In the genomic region with DNA sequence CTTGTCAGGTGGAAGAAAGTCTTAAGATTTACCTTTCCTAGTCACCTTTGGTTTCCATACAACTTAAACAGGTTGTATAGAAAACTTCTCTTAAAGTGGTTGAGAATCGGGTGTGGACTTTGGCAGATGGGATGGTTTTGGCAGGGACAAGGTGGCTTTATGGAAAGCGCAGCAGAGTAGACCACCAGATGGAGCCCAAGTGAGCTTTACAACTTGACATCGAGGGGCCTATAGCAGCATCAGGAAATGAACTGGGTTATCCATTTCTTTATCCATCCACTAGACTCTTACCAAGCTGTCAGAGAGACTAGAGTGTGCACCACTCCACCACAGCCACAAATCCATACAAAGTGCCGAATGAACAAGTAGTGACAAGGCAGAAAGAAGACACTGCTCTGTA, we compare ENCODE assay signal across 8 cellular contexts.
DNase-seq lines count a peak whose midpoint lies in the region; ATAC-seq and TF ChIP-seq lines count a peak whose summit lies in the region.

No MANE protein-coding gene starts in this region.

- CTCF ChIA-PET in IMR-90 (lab: Yijun Ruan, JAX) = interaction anchor here (0.7 to 1.4 kb wide), 4 partner anchors 9 to 84 kb away, joined by 3 to 4 read pairs (median 4); no protein-coding TSS in a partner anchor

- H3K27me3 Mint-ChIP-seq in central memory CD8-positive, alpha-beta T cell = no peaks in the 10 kb centered on the region

- TF ChIP-seq POLR2A in IMR-90 (IDR thresholded peaks at IDR 0.05; ENCODE audit: low read depth, low read length) = no peak

- H3K36me3 Mint-ChIP-seq in central memory CD8-positive, alpha-beta T cell (ENCODE audit: insufficient read depth) = peaks cover 2% of the 10 kb centered on the region

- peaks cover 2% of the 10 kb centered on the region for H3K4me1 ChIP-seq in IMR-90 (ENCODE audit: control insufficient read depth, insufficient read depth, low read length)

- intact Hi-C loops in IMR-90 (cut with micrococcal nuclease) = no loop called here

- no peak overlapping the region for H4K91ac ChIP-seq in IMR-90 (ENCODE audit: insufficient read depth, low read depth, low read length)

- peak overlapping the region; percentile 76 for H3K27ac Mint-ChIP-seq in central memory CD8-positive, alpha-beta T cell (ENCODE audit: low read depth)

- H3K18ac ChIP-seq in IMR-90 (ENCODE audit: low read depth, low read length) = no peak overlapping the region

- peaks cover 2% of the 10 kb centered on the region; the same call in 1 of the 2 replicates for H3K9me1 ChIP-seq in IMR-90 (ENCODE audit: insufficient read depth, low read length)

- H2BK15ac ChIP-seq in IMR-90 (ENCODE audit: low read depth, low read length) = no peak overlapping the region

- H3K4me3 Mint-ChIP-seq in central memory CD8-positive, alpha-beta T cell = no peak overlapping the region

- peaks cover 35% of the 10 kb centered on the region for H3K4me1 Mint-ChIP-seq in central memory CD8-positive, alpha-beta T cell

- H2AK9ac ChIP-seq in IMR-90 (replicated peaks; ENCODE audit: low read depth, low read length, poor library complexity) = no peak overlapping the region

- POLR2A ChIA-PET in IMR-90 (lab: Charles Lee; ENCODE audit: unreplicated experiment) = no interaction called here

- WGBS in IMR-90 (ENCODE audit: extremely low coverage in 2 of 2, insufficient read length in 1 of 2), 2 experiments = no CpG with 5 or more reads among the region's 4 CpGs

- no peak overlapping the region for H4K5ac ChIP-seq in IMR-90 (ENCODE audit: low read depth, low read length)

- H3K14ac ChIP-seq in IMR-90 (replicated peaks; ENCODE audit: low read depth, low read length) = no peak overlapping the region

- no TSS peak for BruUV-seq in IMR-90 (replicated peaks; lab: Mats Ljungman, UMichigan)

- H3K23ac ChIP-seq in IMR-90 (ENCODE audit: low read depth, low read length) = no peak overlapping the region

- no peak overlapping the region for H3K4ac ChIP-seq in IMR-90 (ENCODE audit: low read depth, low read length)

- ATAC-seq in GM18868 (IDR thresholded peaks at IDR 0.05; ENCODE audit: unreplicated experiment) (peak; percentile 91), IMR-90 (ENCODE audit: low read depth) (peak; percentile 57; the same call in 1 of the 2 replicates), HG03457 (IDR thresholded peaks at IDR 0.05; ENCODE audit: unreplicated experiment) (no peak)
- peak; percentile 32 for ATAC-seq in central memory CD8-positive, alpha-beta T cell (replicated peaks; ENCODE audit: extremely low read depth, poor library complexity, severe bottlenecking)

- no peaks in the 10 kb centered on the region for H3K79me1 ChIP-seq in IMR-90 (ENCODE audit: low read depth in 1 of 2, low read length in 2 of 2)

- no peaks in the 10 kb centered on the region for H3K27me3 ChIP-seq in IMR-90 (ENCODE audit: control insufficient read depth, insufficient read depth, low read length)

- no peak overlapping the region for H3K56ac ChIP-seq in IMR-90 (ENCODE audit: extremely low read depth, insufficient read depth, low read length)

- H3K9ac ChIP-seq in IMR-90 (ENCODE audit: low read depth, low read length) = no peak overlapping the region

- 0 out of 2 replicates have a peak overlapping the region, but pooled peaks have one; percentile 47 for H2AK5ac ChIP-seq in IMR-90 (ENCODE audit: low read depth, low read length)

- H3K36me3 ChIP-seq in IMR-90 (ENCODE audit: control insufficient read depth, insufficient read depth, low read length) = no peaks in the 10 kb centered on the region

- H2BK120ac ChIP-seq in IMR-90 (ENCODE audit: low read depth, low read length) = no peak overlapping the region

- no peaks in the 10 kb centered on the region for H3K9me3 Mint-ChIP-seq in central memory CD8-positive, alpha-beta T cell

- in situ Hi-C loops in IMR-90 (cut with MboI; ENCODE audit: low sequenced_read_pairs) = no loop called here

- TF ChIP-seq RAD21 in IMR-90 (IDR thresholded peaks at IDR 0.05; ENCODE audit: low read length) = peak; percentile 49

- DNase-seq in IMR-90 (peak; percentile 44), SW480 (ENCODE audit: low spot score) (peak; percentile 36), medulla oblongata (ENCODE audit: extremely low spot score) (peak; percentile 76), superior temporal gyrus (ENCODE audit: extremely low spot score) (peak; percentile 64)
- DNase-seq in central memory CD8-positive, alpha-beta T cell (ENCODE audit: low spot score in 2 of 2) = peak in 1 of 2 donors; percentile 25

- no peak overlapping the region for H3K4me2 ChIP-seq in IMR-90 (ENCODE audit: low read depth, low read length)

- H4K8ac ChIP-seq in IMR-90 (ENCODE audit: low read depth in 2 of 2, low read length in 2 of 2) = peak overlapping the region in 1 of 2 experiments; percentile 22; a peak in 1 of 4 replicates

- peak overlapping the region; percentile 36; the same call in 1 of the 2 replicates for H2BK20ac ChIP-seq in IMR-90 (ENCODE audit: low read depth, low read length)

- H3K27ac ChIP-seq in C4-2B (no peak overlapping the region), IMR-90 (ENCODE audit: insufficient read depth, low read length) (no peak overlapping the region)

- H3K4me3 ChIP-seq in IMR-90 (ENCODE audit: insufficient read depth, low read depth, low read length) = no peak overlapping the region

- no peaks in the 10 kb centered on the region for H4K20me1 ChIP-seq in IMR-90 (ENCODE audit: insufficient read depth, low read length)

- no peak overlapping the region for H2BK5ac ChIP-seq in IMR-90 (ENCODE audit: low read depth, low read length, poor library complexity, severe bottlenecking)

- TF ChIP-seq CTCF in C4-2B (conservative IDR thresholded peaks at IDR 0.05) (peak; percentile 38), IMR-90 (conservative IDR thresholded peaks at IDR 0.05; ENCODE audit: low read depth, low read length) (peak; percentile 44)

- no peaks in the 10 kb centered on the region for H3K9me3 ChIP-seq in IMR-90 (ENCODE audit: control insufficient read depth, insufficient read depth, low read length)

- H2AFZ ChIP-seq in IMR-90 (replicated peaks; ENCODE audit: low read length, poor library complexity) = no peak overlapping the region

- dilution Hi-C loops in IMR-90 (cut with HindIII; ENCODE audit: low sequenced_read_pairs, unreplicated experiment) = no loop called here

TF ChIP-seq in IMR-90, 13 proteins besides CTCF, POLR2A, EP300 and RAD21:
- peak; percentile 36 for TF ChIP-seq SMC3 (IDR thresholded peaks at IDR 0.05; ENCODE audit: low read depth, low read length)
- TF ChIP-seq, protein P1, sequence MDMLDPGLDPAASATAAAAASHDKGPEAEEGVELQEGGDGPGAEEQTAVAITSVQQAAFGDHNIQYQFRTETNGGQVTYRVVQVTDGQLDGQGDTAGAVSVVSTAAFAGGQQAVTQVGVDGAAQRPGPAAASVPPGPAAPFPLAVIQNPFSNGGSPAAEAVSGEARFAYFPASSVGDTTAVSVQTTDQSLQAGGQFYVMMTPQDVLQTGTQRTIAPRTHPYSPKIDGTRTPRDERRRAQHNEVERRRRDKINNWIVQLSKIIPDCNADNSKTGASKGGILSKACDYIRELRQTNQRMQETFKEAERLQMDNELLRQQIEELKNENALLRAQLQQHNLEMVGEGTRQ (IDR thresholded peaks at IDR 0.05; ENCODE audit: low read depth, low read length) = no peak
TF ChIP-seq in IMR-90: peak in this region for 1.
